25 cellular contexts compared by ENCODE assay signal in genomic region chr12:105069936-105070702, GRCh38. TPM values are rescaled to one million over a fixed set of nuclear protein-coding genes. Genes with fewer than 3 reads are reported as not detected.
A peak's percentile ranks its signal among the peaks of the same experiment; 100 is the strongest.
DNase-seq lines count a peak whose midpoint lies in the region; ATAC-seq and TF ChIP-seq lines count a peak whose summit lies in the region.
"Had no signal": no experiment of that assay in that cellular context is flagged by ENCODE, and none has a peak within 500 bp of the region (broad histone marks: within the 10 kb centered on the region; RNA-seq: fewer than 3 reads in every experiment).

No MANE protein-coding gene starts in this region.

- TF ChIP-seq CTCF in mammary epithelial cell (conservative IDR thresholded peaks at IDR 0.05 in 1 of 2, IDR thresholded peaks at IDR 0.05 in 1 of 2; ENCODE audit: extremely low read depth in 1 of 2, insufficient read depth in 1 of 2, low read depth in 1 of 2, low read length in 2 of 2), result no peak
- TF ChIP-seq CTCF in parathyroid adenoma (IDR thresholded peaks at IDR 0.05), result no peak
- TF ChIP-seq CTCF in transverse colon (IDR thresholded peaks at IDR 0.05), result no peak

- WGBS in mammary epithelial cell (ENCODE audit: low coverage, missing lambda C conversion rate), result 98% methylated on average over 4 of the region's 4 CpGs
- WGBS in transverse colon (ENCODE audit: low coverage in 1 of 2), 2 donors, result 52 to 59% methylated on average over 4 of the region's 4 CpGs

- intact Hi-C loops in mammary epithelial cell (cut with micrococcal nuclease) (loop anchor here (5.0 kb wide), 1 partner anchor 37 kb away; the partner anchor contains the start of gene WASHC4), transverse colon (cut with DNase I; ENCODE audit: low total_unique reads) (no loop called here)

- H3K9ac ChIP-seq in mammary epithelial cell (ENCODE audit: insufficient read depth, low read length) (no peak overlapping the region), parathyroid adenoma (no peak overlapping the region)

- no peaks in the 10 kb centered on the region for H4K20me1 ChIP-seq in mammary epithelial cell (ENCODE audit: insufficient read depth, low read length)

- H3K36me3 ChIP-seq in mammary epithelial cell (ENCODE audit: insufficient read depth, low read length) (peaks cover 17% of the 10 kb centered on the region), parathyroid adenoma (ENCODE audit: control insufficient read depth, insufficient read depth, low read length) (no peaks in the 10 kb centered on the region), transverse colon (no peaks in the 10 kb centered on the region)
- H3K36me3 ChIP-seq: SJCRH30 had no signal

- H2AFZ ChIP-seq in mammary epithelial cell (ENCODE audit: low read depth, low read length) (no peak overlapping the region), parathyroid adenoma (no peak overlapping the region)
- H2AFZ ChIP-seq: PC-9 had no signal

- H3K4me3 ChIP-seq in mammary epithelial cell (replicated peaks in 1 of 3; ENCODE audit: insufficient read depth in 1 of 3, low read depth in 2 of 3, low read length in 3 of 3), result no peak overlapping the region
- no peak overlapping the region for H3K4me3 ChIP-seq in parathyroid adenoma (ENCODE audit: low read depth, low read length)
- no peak overlapping the region for H3K4me3 ChIP-seq in transverse colon
- H3K4me3 ChIP-seq: PC-9, SJCRH30 had no signal

- H3K4me1 ChIP-seq in mammary epithelial cell (ENCODE audit: insufficient read depth, low read length) (peaks cover 3% of the 10 kb centered on the region), parathyroid adenoma (no peaks in the 10 kb centered on the region), transverse colon (no peaks in the 10 kb centered on the region)
- H3K4me1 ChIP-seq: BE2C, SJCRH30 had no signal

- H3K27ac ChIP-seq in mammary epithelial cell (ENCODE audit: insufficient read depth, low read depth, low read length) (no peak overlapping the region), parathyroid adenoma (peak overlapping the region; percentile 3), transverse colon (no peak overlapping the region)
- H3K27ac ChIP-seq: 22Rv1, PC-9, SJCRH30 had no signal

- H3K79me2 ChIP-seq in mammary epithelial cell (ENCODE audit: insufficient read depth, low read length), result no peaks in the 10 kb centered on the region
- H3K79me2 ChIP-seq in parathyroid adenoma, result no peaks in the 10 kb centered on the region

- CTCF ChIA-PET in mammary epithelial cell (lab: Charles Lee; ENCODE audit: low non-redundant PET), result no interaction called here

- H3K27me3 ChIP-seq in mammary epithelial cell (ENCODE audit: insufficient read depth, low read length) (no peaks in the 10 kb centered on the region), parathyroid adenoma (ENCODE audit: control insufficient read depth, insufficient read depth, low read length) (no peaks in the 10 kb centered on the region), transverse colon (no peaks in the 10 kb centered on the region)
- H3K27me3 ChIP-seq: BE2C, SJCRH30 had no signal

- no peak for TF ChIP-seq EP300 in transverse colon (IDR thresholded peaks at IDR 0.05; ENCODE audit: low read depth)

- H3K9me3 ChIP-seq in mammary epithelial cell (replicated peaks; ENCODE audit: insufficient read depth, low read length) (no peaks in the 10 kb centered on the region), parathyroid adenoma (ENCODE audit: control insufficient read depth, low read length) (no peaks in the 10 kb centered on the region), transverse colon (no peaks in the 10 kb centered on the region)
- H3K9me3 ChIP-seq: BE2C, SJCRH30 had no signal

- no peak for TF ChIP-seq POLR2A in transverse colon (IDR thresholded peaks at IDR 0.05)

- TSS peak; percentile 5 for BruUV-seq in mammary epithelial cell (replicated peaks; lab: Mats Ljungman, UMichigan)

- in situ Hi-C loops in mammary epithelial cell (cut with MboI; ENCODE audit: low sequenced_read_pairs in 2 of 2), result loop anchor here in 1 of 2 donors (25.0 kb wide), 2 partner anchors 733 to 1133 kb away; partner anchors contain the start of gene HSP90B1
- in situ Hi-C loops in transverse colon (cut with MboI; ENCODE audit: low pct_ligation_motif_present in 1 of 4, low pct_unique_long_range_greater_than_20kb in 1 of 4, low sequenced_read_pairs in 3 of 4), result loop anchor here (25.0 kb wide), 3 partner anchors 683 to 858 kb away; partner anchors contain the start of gene TXNRD1 (in 2 of the 4)

- peak; percentile 6 for DNase-seq in DMS153 (lab: John Stamatoyannopoulos, UW)
- DNase-seq in DMS153 treated with DMSO at 0.1 percent for 48 hours (lab: John Stamatoyannopoulos, UW; ENCODE audit: unreplicated experiment), result no peak
- peak; percentile 29 for DNase-seq in LHCN-M2 (ENCODE audit: low read depth)
- no peak for DNase-seq in mammary epithelial cell
- no peak for DNase-seq in transverse colon
- DNase-seq: BE2C, Calu3, HCEC 1CT, KBM-7, MM.1S, NCI-H1694, NCI-H2081, NCI-H2171 treated with DMSO at 0.1 percent for 48 hours, NCI-H345, NCI-H510A treated with DMSO at 0.1 percent for 48 hours, NCI-H774, PC-9, SJCRH30 had no signal

- ATAC-seq in GM19023 (IDR thresholded peaks at IDR 0.05; ENCODE audit: unreplicated experiment) (no peak), GM19455 (IDR thresholded peaks at IDR 0.05; ENCODE audit: unreplicated experiment) (no peak)
- ATAC-seq: Right ventricle myocardium inferior, SK-N-SH treated with all-trans-retinoic acid at 6 μM for 48 hours had no signal

- H3K4me2 ChIP-seq in mammary epithelial cell (ENCODE audit: insufficient read depth, low read depth, low read length) (no peak overlapping the region), parathyroid adenoma (ENCODE audit: low read length) (no peak overlapping the region)
- H3K4me2 ChIP-seq: PC-9 had no signal

- dilution Hi-C loops in mammary epithelial cell (cut with HindIII; ENCODE audit: low sequenced_read_pairs), result loop anchor here (5.0 kb wide), 1 partner anchor 68 kb away; no protein-coding TSS in a partner anchor

RNA-seq across cellular contexts. Expression of gene ALDH1L2, which starts 14.1 kb away (rescaled TPM):
- total RNA-seq in LHCN-M2 (2014; rRNA removed) (7.5 and 14.9 TPM in 2 replicates), mammary epithelial cell (10 to 100 TPM; 61.7 to 92.1 TPM), transverse colon (1 to 10 TPM in 3 of 4 donors, under 1 TPM in 1; 0.37 to 4.8 (median 2.3) TPM)
- 4.2 TPM for polyA plus RNA-seq in LHCN-M2 (2012)
- polyA plus RNA-seq in mammary epithelial cell, result 19.6 TPM
- polyA minus RNA-seq in mammary epithelial cell, result 43.4 TPM
- total RNA-seq: HT-29 had no signal

RNA-seq across cellular contexts. Expression of gene WASHC4, which starts 37.4 kb away (rescaled TPM):
- 64.3 and 83.5 TPM in 2 replicates for total RNA-seq in LHCN-M2 (2014; rRNA removed)
- polyA plus RNA-seq in LHCN-M2 (2012), result 10.3 TPM
- total RNA-seq in mammary epithelial cell, result 10 to 100 TPM; 48.4 to 75.2 TPM
- polyA plus RNA-seq in mammary epithelial cell, result 16.4 TPM
- 39.6 TPM for polyA minus RNA-seq in mammary epithelial cell
- 10 to 100 TPM; 18.0 to 70.3 (median 44.3) TPM for total RNA-seq in transverse colon

Comparison
In these comparisons a context has a peak if more than half of its experiments do, and no peak if none do; other contexts are left out.
1. DNase-seq: peak in DMS153 (single experiment) and LHCN-M2 (single experiment); none in DMS153 treated with DMSO at 0.1 percent for 48 hours (single experiment), mammary epithelial cell (single experiment) and transverse colon (single experiment).